Comparison of ENCODE assay signal across 11 cellular contexts in the genomic region with DNA sequence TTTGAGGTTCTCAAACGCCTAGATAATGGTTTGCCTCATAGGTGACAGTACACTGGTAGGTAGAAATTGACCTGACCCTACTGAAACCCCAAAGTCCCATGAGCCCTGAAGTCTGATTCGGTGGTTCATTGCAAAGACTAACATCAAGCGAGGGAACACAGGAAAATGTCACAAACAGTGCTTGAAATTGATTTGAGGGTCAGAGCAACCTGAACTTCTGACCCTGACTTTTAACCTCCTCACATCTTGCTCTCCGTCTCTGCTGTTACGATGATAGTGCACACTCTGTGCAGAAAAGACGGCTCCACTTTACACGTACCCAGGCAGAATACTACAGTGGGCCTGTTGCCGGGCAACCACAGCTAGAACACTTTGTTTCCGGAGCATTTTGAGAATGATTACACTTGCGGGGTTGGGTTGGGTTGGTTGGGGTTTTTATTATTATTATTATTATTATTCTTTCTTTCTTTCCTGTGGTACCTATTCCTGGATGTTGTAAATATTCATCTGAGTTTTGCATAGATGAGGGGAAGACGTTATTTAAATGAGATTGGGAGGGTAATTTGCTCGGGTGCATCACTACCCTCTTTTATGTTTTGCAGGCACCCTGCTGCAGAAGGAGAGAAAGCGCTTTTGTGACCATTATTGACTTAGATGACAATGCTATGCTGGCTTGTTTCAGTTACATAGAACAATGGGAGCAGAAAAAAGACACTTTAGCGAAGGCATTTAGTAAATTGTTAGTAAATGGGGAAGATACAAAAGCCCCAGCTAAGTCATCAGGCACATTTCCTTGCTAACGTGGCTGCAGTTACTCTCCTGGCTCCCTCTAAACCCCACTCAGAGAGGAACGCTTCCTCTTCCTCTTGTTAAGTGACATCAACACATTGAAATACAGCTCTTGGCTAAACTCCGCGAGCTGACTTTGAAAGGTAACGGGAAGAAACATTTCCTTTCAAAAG.
DNase-seq lines count a peak whose midpoint lies in the region; ATAC-seq, FAIRE-seq and TF ChIP-seq lines count a peak whose summit lies in the region.
"Had no signal": no experiment of that assay in that cellular context is flagged by ENCODE, and none has a peak within 500 bp of the region (broad histone marks: within the 10 kb centered on the region; RNA-seq: fewer than 3 reads in every experiment).

No MANE protein-coding gene starts in this region.

- peak overlapping the region; percentile 13 for H3K27ac Mint-ChIP-seq in neural crest cell (ENCODE audit: unreplicated experiment)
- H3K27ac Mint-ChIP-seq: activated T-helper 2 cell treated with anti-CD3 and anti-CD28 coated beads, Interferon-gamma antibody, Interleukin-2, Interleukin-4, amounts not matched to agents 10 μg/mL and 5 μg/mL and 100 μg/mL, durations not matched to agents 14 hours and 24 hours and 36 hours had no signal

- H3K4me1 Mint-ChIP-seq in neural crest cell = peaks cover 49% of the 10 kb centered on the region

- H3K9me3 Mint-ChIP-seq in neural crest cell = no peaks in the 10 kb centered on the region
- H3K9me3 Mint-ChIP-seq: activated T-helper 2 cell treated with anti-CD3 and anti-CD28 coated beads, Interferon-gamma antibody, Interleukin-2, Interleukin-4, amounts not matched to agents 10 μg/mL and 5 μg/mL and 100 μg/mL, durations not matched to agents 14 hours and 24 hours and 36 hours had no signal

- DNase-seq in NCI-H526 (lab: John Stamatoyannopoulos, UW) = peak; percentile 90 to 95
- peak; percentile 24 for DNase-seq in fibroblast of pulmonary artery (ENCODE audit: low read depth)
- DNase-seq in neural crest cell (ENCODE audit: low read depth, low spot score) = peak; percentile 41
- no peak for DNase-seq in stimulated activated CD4-positive, alpha-beta T cell treated with anti-CD3 and anti-CD28 coated beads, Interleukin-12 subunit alpha, Interleukin-12 subunit beta, amount 100 ng/mL, for 4 hours
- no peak for DNase-seq in GM12892 (ENCODE audit: insufficient read length)
- DNase-seq in ACHN = no peak
- DNase-seq: stimulated activated naive CD4-positive, alpha-beta T cell had no signal

- ATAC-seq in GM21786 (IDR thresholded peaks at IDR 0.05; ENCODE audit: unreplicated experiment) (peak; percentile 54), GM21619 (IDR thresholded peaks at IDR 0.05; ENCODE audit: unreplicated experiment) (no peak)

- no peak for FAIRE-seq in GM12892 (lab: Jason Lieb, UNC)

- no peaks in the 10 kb centered on the region for H3K27me3 Mint-ChIP-seq in neural crest cell (ENCODE audit: low read depth)

- no peaks in the 10 kb centered on the region for H3K36me3 Mint-ChIP-seq in neural crest cell (ENCODE audit: low read depth)

- TF ChIP-seq POLR2A in GM12892 (IDR thresholded peaks at IDR 0.05; ENCODE audit: low read depth, low read length) = no peak

- in situ Hi-C loops in ACHN (cut with HindIII; ENCODE audit: low pct_ligation_motif_present, low pct_unique_long_range_greater_than_20kb, low sequenced_read_pairs) = no loop called here

- H3K4me3 ChIP-seq in fibroblast of pulmonary artery (replicated peaks; ENCODE audit: low read depth, low read length) = no peak overlapping the region
- H3K4me3 ChIP-seq: SJSA1 had no signal

- TF ChIP-seq CTCF in fibroblast of pulmonary artery (IDR thresholded peaks at IDR 0.05; ENCODE audit: low read length, missing control alignments) (no peak), neural crest cell (conservative IDR thresholded peaks at IDR 0.05) (no peak)

- peak overlapping the region; percentile 25 for H3K4me3 Mint-ChIP-seq in neural crest cell

Comparison
In these comparisons a context has a peak if more than half of its experiments do, and no peak if none do; other contexts are left out.
1. DNase-seq: peak in NCI-H526 (2 of 2), fibroblast of pulmonary artery (single experiment) and neural crest cell (single experiment); none in stimulated activated CD4-positive, alpha-beta T cell treated with anti-CD3 and anti-CD28 coated beads, Interleukin-12 subunit alpha, Interleukin-12 subunit beta, amount 100 ng/mL, for 4 hours (single experiment), GM12892 (single experiment) and ACHN (single experiment).